Comparison of ENCODE assay signal across 13 cellular contexts in genomic region chr4:17605236-17605635, GRCh38.
"Had no signal": no experiment of that assay in that cellular context is flagged by ENCODE, and none has a peak within 500 bp of the region (broad histone marks: within the 10 kb centered on the region; RNA-seq: fewer than 3 reads in every experiment).

No MANE protein-coding gene starts in this region.

- H3K4me1 Mint-ChIP-seq: T-cell had no signal

- H3K4me3 ChIP-seq: sigmoid colon had no signal

- H3K27ac Mint-ChIP-seq: activated naive CD8-positive, alpha-beta T cell treated with anti-CD3 and anti-CD28 coated beads, Interleukin-2, amount 10 ng/mL, durations not matched to agents 7 days and 5 days; natural killer cell treated with Interleukin-12 subunit alpha and Interleukin-12 subunit beta and Interleukin-15 and Interleukin-18, amount 100 ng/mL, for 72 hours had no signal

- H3K9me3 ChIP-seq: sigmoid colon, SK-N-SH had no signal

- H3K9ac ChIP-seq: SK-N-SH had no signal

- H3K4me2 ChIP-seq: SK-N-SH had no signal

- H3K4me1 ChIP-seq: foreskin keratinocyte, sigmoid colon had no signal

- ATAC-seq: esophagus mucosa; foreskin keratinocyte; natural killer cell treated with Interleukin-12 subunit alpha and Interleukin-12 subunit beta and Interleukin-15 and Interleukin-18, amount 100 ng/mL, for 72 hours; T-cell had no signal

- DNase-seq: activated CD4-positive, CD25-positive, alpha-beta regulatory T cell treated with anti-CD3 and anti-CD28 coated beads, Interleukin-2, amount 50 U/mL, for 72 hours; activated gamma-delta T cell; activated naive CD8-positive, alpha-beta T cell treated with anti-CD3 and anti-CD28 coated beads, Interleukin-2, amount 10 ng/mL, durations not matched to agents 7 days and 5 days; activated T-cell treated with anti-CD3 and anti-CD28 coated beads, Interleukin-2, amount 50 U/mL, for 1 hour; foreskin keratinocyte; mesendoderm; sigmoid colon; SK-N-SH; stimulated activated CD4-positive, alpha-beta T cell treated with anti-CD3 and anti-CD28 coated beads, Interleukin-1b, Interleukin-23, amount 100 ng/mL, for 48 hours; T-cell; T-helper 9 cell had no signal

- H3K27ac ChIP-seq: foreskin keratinocyte, sigmoid colon had no signal

- H3K9me3 Mint-ChIP-seq: activated naive CD8-positive, alpha-beta T cell treated with anti-CD3 and anti-CD28 coated beads, Interleukin-2, amount 10 ng/mL, durations not matched to agents 7 days and 5 days; natural killer cell treated with Interleukin-12 subunit alpha and Interleukin-12 subunit beta and Interleukin-15 and Interleukin-18, amount 100 ng/mL, for 72 hours; T-cell had no signal

- H3K27me3 ChIP-seq: foreskin keratinocyte, sigmoid colon had no signal

- H3K4me3 Mint-ChIP-seq: activated naive CD8-positive, alpha-beta T cell treated with anti-CD3 and anti-CD28 coated beads, Interleukin-2, amount 10 ng/mL, durations not matched to agents 7 days and 5 days; natural killer cell treated with Interleukin-12 subunit alpha and Interleukin-12 subunit beta and Interleukin-15 and Interleukin-18, amount 100 ng/mL, for 72 hours; T-cell had no signal

- H3K27me3 Mint-ChIP-seq: activated naive CD8-positive, alpha-beta T cell treated with anti-CD3 and anti-CD28 coated beads, Interleukin-2, amount 10 ng/mL, durations not matched to agents 7 days and 5 days; natural killer cell treated with Interleukin-12 subunit alpha and Interleukin-12 subunit beta and Interleukin-15 and Interleukin-18, amount 100 ng/mL, for 72 hours; T-cell had no signal
